ENCODE assay signal across 11 cellular contexts in genomic region chr2:12506846-12507245, GRCh38.
DNase-seq lines count a peak whose midpoint lies in the region; ATAC-seq and TF ChIP-seq lines count a peak whose summit lies in the region.
"Had no signal": no experiment of that assay in that cellular context is flagged by ENCODE, and none has a peak within 500 bp of the region (broad histone marks: within the 10 kb centered on the region; RNA-seq: fewer than 3 reads in every experiment).

No MANE protein-coding gene starts in this region.

- peak overlapping the region; percentile 88 for H3K27ac ChIP-seq in KOPT-K1 (ENCODE audit: low read depth, low read length, poor library complexity, severe bottlenecking)
- no peak overlapping the region for H3K27ac ChIP-seq in dorsolateral prefrontal cortex
- H3K27ac ChIP-seq: vagina had no signal

- H3K4me1 Mint-ChIP-seq in stimulated activated naive CD8-positive, alpha-beta T cell treated with anti-CD3 and anti-CD28 coated beads, Interleukin-15, Interleukin-2, amounts not matched to agents 100 ng/mL and 50 ng/mL, for 24 hours (ENCODE audit: low read depth) = peaks cover 93% of the 10 kb centered on the region
- peaks cover 46% of the 10 kb centered on the region for H3K4me1 Mint-ChIP-seq in activated naive CD8-positive, alpha-beta T cell treated with anti-CD3 and anti-CD28 coated beads, Interleukin-2, amount 10 ng/mL, durations not matched to agents 7 days and 5 days

- TF ChIP-seq CTCF in dorsolateral prefrontal cortex (IDR thresholded peaks at IDR 0.05 in 54 of 56, conservative IDR thresholded peaks at IDR 0.05 in 2 of 56; ENCODE audit: low read depth in 1 of 56, partially characterized antibody in 56 of 56) = no peak

- H3K27me3 Mint-ChIP-seq in stimulated activated naive CD8-positive, alpha-beta T cell treated with anti-CD3 and anti-CD28 coated beads, Interleukin-15, Interleukin-2, amounts not matched to agents 100 ng/mL and 50 ng/mL, for 24 hours = peaks cover 8% of the 10 kb centered on the region
- no peaks in the 10 kb centered on the region for H3K27me3 Mint-ChIP-seq in activated naive CD8-positive, alpha-beta T cell treated with anti-CD3 and anti-CD28 coated beads, Interleukin-2, amount 10 ng/mL, durations not matched to agents 7 days and 5 days

- peaks cover 19% of the 10 kb centered on the region for H3K9me3 Mint-ChIP-seq in stimulated activated naive CD8-positive, alpha-beta T cell treated with anti-CD3 and anti-CD28 coated beads, Interleukin-15, Interleukin-2, amounts not matched to agents 100 ng/mL and 50 ng/mL, for 24 hours
- peaks cover 9% of the 10 kb centered on the region for H3K9me3 Mint-ChIP-seq in activated naive CD8-positive, alpha-beta T cell treated with anti-CD3 and anti-CD28 coated beads, Interleukin-2, amount 10 ng/mL, durations not matched to agents 7 days and 5 days

- H3K4me3 ChIP-seq in dorsolateral prefrontal cortex = no peak overlapping the region
- H3K4me3 ChIP-seq: vagina had no signal

- H3K9me3 ChIP-seq in KOPT-K1 (ENCODE audit: insufficient read depth, low read length, poor library complexity, severe bottlenecking) = peaks cover 8% of the 10 kb centered on the region
- H3K9me3 ChIP-seq: vagina had no signal

- peak overlapping the region; percentile 71 for H3K27ac Mint-ChIP-seq in stimulated activated naive CD8-positive, alpha-beta T cell treated with anti-CD3 and anti-CD28 coated beads, Interleukin-15, Interleukin-2, amounts not matched to agents 100 ng/mL and 50 ng/mL, for 24 hours
- H3K27ac Mint-ChIP-seq in activated naive CD8-positive, alpha-beta T cell treated with anti-CD3 and anti-CD28 coated beads, Interleukin-2, amount 10 ng/mL, durations not matched to agents 7 days and 5 days = peak overlapping the region; percentile 17

- DNase-seq in stimulated activated naive CD8-positive, alpha-beta T cell treated with anti-CD3 and anti-CD28 coated beads, Interleukin-15, Interleukin-2, amounts not matched to agents 100 U/mL and 50 U/mL, for 24 hours = no peak
- no peak for DNase-seq in activated naive CD8-positive, alpha-beta T cell treated with anti-CD3 and anti-CD28 coated beads, Interleukin-2, amount 10 ng/mL, durations not matched to agents 7 days and 5 days
- DNase-seq in NCI-H1105 treated with DMSO at 0.1 percent for 48 hours (lab: John Stamatoyannopoulos, UW) (no peak), dorsolateral prefrontal cortex (no peak), GM19240 (ENCODE audit: insufficient read length, low spot score) (no peak)
- DNase-seq: H7, head of caudate nucleus had no signal

- ATAC-seq in stimulated activated naive CD8-positive, alpha-beta T cell treated with anti-CD3 and anti-CD28 coated beads, Interleukin-15, Interleukin-2, amounts not matched to agents 100 U/mL and 50 U/mL, for 24 hours = no peak
- ATAC-seq in activated naive CD8-positive, alpha-beta T cell treated with anti-CD3 and anti-CD28 coated beads, Interleukin-2, amount 10 ng/mL, durations not matched to agents 7 days and 5 days (ENCODE audit: low read depth) = no peak
- ATAC-seq in GM19395 (IDR thresholded peaks at IDR 0.05; ENCODE audit: unreplicated experiment) = no peak

- peak overlapping the region; percentile 11 for H3K4me3 Mint-ChIP-seq in stimulated activated naive CD8-positive, alpha-beta T cell treated with anti-CD3 and anti-CD28 coated beads, Interleukin-15, Interleukin-2, amounts not matched to agents 100 ng/mL and 50 ng/mL, for 24 hours
- H3K4me3 Mint-ChIP-seq in activated naive CD8-positive, alpha-beta T cell treated with anti-CD3 and anti-CD28 coated beads, Interleukin-2, amount 10 ng/mL, durations not matched to agents 7 days and 5 days = peak overlapping the region; percentile 4

- POLR2A ChIA-PET in activated naive CD8-positive, alpha-beta T cell treated with anti-CD3 and anti-CD28 coated beads, Interleukin-2, amount 10 ng/mL, durations not matched to agents 7 days and 5 days (lab: Charles Lee) = interaction anchor here (0.7 kb wide), 1 partner anchor 218 kb away, joined by 3 read pairs; no protein-coding TSS in a partner anchor

- H3K36me3 ChIP-seq in KOPT-K1 (ENCODE audit: insufficient read depth, low read length) = no peaks in the 10 kb centered on the region
- H3K36me3 ChIP-seq: vagina had no signal

- H3K36me3 Mint-ChIP-seq in stimulated activated naive CD8-positive, alpha-beta T cell treated with anti-CD3 and anti-CD28 coated beads, Interleukin-15, Interleukin-2, amounts not matched to agents 100 ng/mL and 50 ng/mL, for 24 hours (ENCODE audit: low read depth) = peaks cover 21% of the 10 kb centered on the region
- H3K36me3 Mint-ChIP-seq in activated naive CD8-positive, alpha-beta T cell treated with anti-CD3 and anti-CD28 coated beads, Interleukin-2, amount 10 ng/mL, durations not matched to agents 7 days and 5 days = peaks cover 15% of the 10 kb centered on the region

- intact Hi-C loops in dorsolateral prefrontal cortex (cut with DNase I) = no loop called here

- no peaks in the 10 kb centered on the region for H3K27me3 ChIP-seq in dorsolateral prefrontal cortex
- H3K27me3 ChIP-seq: vagina had no signal
